In the genomic region with DNA sequence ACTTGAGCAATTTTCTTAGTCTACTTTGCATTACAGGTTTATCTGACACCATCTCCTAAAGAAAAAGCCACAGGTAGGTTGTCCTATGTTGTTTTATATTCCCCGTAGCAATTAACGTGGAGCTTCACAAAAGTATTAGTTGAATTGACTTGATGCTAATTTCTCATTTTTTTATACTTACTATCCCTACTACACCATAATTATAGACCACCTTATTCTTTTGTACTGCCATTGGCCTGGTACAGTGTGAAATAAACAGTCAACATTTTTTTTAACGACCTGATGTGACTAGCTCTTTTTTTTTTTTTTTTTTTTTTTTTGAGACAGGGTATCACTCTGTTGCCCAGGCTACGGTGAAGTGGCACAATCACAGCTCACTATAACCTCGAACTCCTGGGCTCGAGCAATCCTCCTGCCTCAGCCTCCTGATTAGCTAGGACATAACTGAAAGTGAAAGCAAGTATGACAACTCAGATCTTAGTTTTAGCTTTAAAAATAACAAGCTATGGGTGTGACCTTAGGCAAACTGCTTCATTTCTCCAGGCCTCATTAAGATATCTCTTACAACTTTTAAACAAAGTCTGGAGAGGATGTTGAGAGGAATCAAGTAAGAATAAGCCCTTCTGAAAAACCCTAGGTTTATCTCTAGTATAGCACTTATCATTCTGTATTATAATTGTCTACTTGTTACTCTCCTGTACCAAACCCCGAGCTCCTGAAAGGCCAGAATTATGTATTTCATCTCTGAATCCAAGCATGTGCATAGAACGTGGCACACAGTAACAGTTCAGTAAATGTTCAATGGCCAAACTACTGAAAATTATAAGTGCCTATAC, we compare ENCODE assay signal across 8 cellular contexts. TPM values are rescaled to one million over a fixed set of nuclear protein-coding genes. Genes with fewer than 3 reads are reported as not detected.
DNase-seq lines count a peak whose midpoint lies in the region; ATAC-seq and TF ChIP-seq lines count a peak whose summit lies in the region.

No MANE protein-coding gene starts in this region.

- peak overlapping the region; percentile 56 to 72 (median 62) for H3K27ac ChIP-seq in transverse colon

- in situ Hi-C loops in transverse colon (cut with MboI; ENCODE audit: low pct_ligation_motif_present in 1 of 4, low pct_unique_long_range_greater_than_20kb in 1 of 4, low sequenced_read_pairs in 3 of 4): no loop called here

- ATAC-seq in Right ventricle myocardium superior (ENCODE audit: poor library complexity): peak; percentile 20
- no peak for ATAC-seq in HG02973 (IDR thresholded peaks at IDR 0.05; ENCODE audit: unreplicated experiment)
- no peak for ATAC-seq in HG02798 (IDR thresholded peaks at IDR 0.05; ENCODE audit: poor library complexity, unreplicated experiment)

- no peak for TF ChIP-seq EP300 in transverse colon (IDR thresholded peaks at IDR 0.05; ENCODE audit: low read depth)

- peaks cover 27 to 95% (median 58%) of the 10 kb centered on the region in 4 donors for H3K4me1 ChIP-seq in transverse colon

- peak overlapping the region in 1 of 4 donors; percentile 24 for H3K4me3 ChIP-seq in transverse colon

- intact Hi-C loops in Right ventricle myocardium superior (cut with DNase I): no loop called here
- intact Hi-C loops in transverse colon (cut with DNase I; ENCODE audit: low total_unique reads): no loop called here

- no peak for TF ChIP-seq CTCF in transverse colon (IDR thresholded peaks at IDR 0.05)

- no peak for TF ChIP-seq POLR2A in transverse colon (IDR thresholded peaks at IDR 0.05)

- DNase-seq in activated T-cell treated with anti-CD3 and anti-CD28 coated beads for 24 hours (ENCODE audit: low read depth): peak; percentile 10
- DNase-seq in activated T-cell treated with anti-CD3 and anti-CD28 coated beads, Interleukin-2, amount 50 U/mL, for 48 hours: no peak
- peak; percentile 24 for DNase-seq in activated T-helper 1 cell treated with Interleukin-2 at 50 U/mL for 16 hours (ENCODE audit: low read depth)
- no peak for DNase-seq in Right ventricle myocardium superior
- peak; percentile 19 for DNase-seq in transverse colon
- DNase-seq in NCI-H446 (lab: John Stamatoyannopoulos, UW): no peak

- no peaks in the 10 kb centered on the region for H3K27me3 ChIP-seq in transverse colon

- no peaks in the 10 kb centered on the region for H3K36me3 ChIP-seq in transverse colon

- 56 to 66% methylated on average over 8 of the region's 8 CpGs for WGBS in transverse colon (ENCODE audit: low coverage in 1 of 2), 2 donors

- H3K9me3 ChIP-seq in transverse colon: no peaks in the 10 kb centered on the region

RNA-seq across cellular contexts. Expression of gene LUZP1, which starts 49.5 kb away (rescaled TPM):
- total RNA-seq in Right ventricle myocardium superior (26.3 TPM), transverse colon (10 to 100 TPM; 28.3 to 46.4 (median 33.3) TPM)

Comparison
In these comparisons a context has a peak if more than half of its experiments do, and no peak if none do; other contexts are left out.
1. DNase-seq: peak in activated T-cell treated with anti-CD3 and anti-CD28 coated beads for 24 hours (single experiment), activated T-helper 1 cell treated with Interleukin-2 at 50 U/mL for 16 hours (single experiment) and transverse colon (single experiment); none in activated T-cell treated with anti-CD3 and anti-CD28 coated beads, Interleukin-2, amount 50 U/mL, for 48 hours (0 of 2), Right ventricle myocardium superior (single experiment) and NCI-H446 (0 of 2).